ENCODE assay signal across 24 cellular contexts in genomic region chr6:104566411-104566810, GRCh38.
A peak's percentile ranks its signal among the peaks of the same experiment; 100 is the strongest.
DNase-seq lines count a peak whose midpoint lies in the region; ATAC-seq and TF ChIP-seq lines count a peak whose summit lies in the region.
"Had no signal": no experiment of that assay in that cellular context is flagged by ENCODE, and none has a peak within 500 bp of the region (broad histone marks: within the 10 kb centered on the region; RNA-seq: fewer than 3 reads in every experiment).

No MANE protein-coding gene starts in this region.

- H3K4me2 ChIP-seq in mammary epithelial cell (ENCODE audit: insufficient read depth, low read depth, low read length), result no peak overlapping the region

- H3K79me2 ChIP-seq in mammary epithelial cell (ENCODE audit: insufficient read depth, low read length), result no peaks in the 10 kb centered on the region
- H3K79me2 ChIP-seq: parathyroid adenoma had no signal

- dilution Hi-C loops in mammary epithelial cell (cut with HindIII; ENCODE audit: low sequenced_read_pairs), result no loop called here

- ATAC-seq in stimulated activated effector memory CD8-positive, alpha-beta T cell treated with anti-CD3 and anti-CD28 coated beads, Interleukin-12 subunit alpha, Interleukin-12 subunit beta, amount 100 ng/mL, for 72 hours, result no peak
- ATAC-seq: effector memory CD8-positive, alpha-beta T cell; left cardiac atrium; naive thymus-derived CD8-positive, alpha-beta T cell; sciatic nerve had no signal

- no peak overlapping the region for H3K4me3 Mint-ChIP-seq in stimulated activated effector memory CD8-positive, alpha-beta T cell treated with anti-CD3 and anti-CD28 coated beads, Interleukin-12 subunit alpha, Interleukin-12 subunit beta, amount 100 ng/mL, for 72 hours
- H3K4me3 Mint-ChIP-seq: effector memory CD8-positive, alpha-beta T cell; naive thymus-derived CD8-positive, alpha-beta T cell; T-helper 1 cell treated with Interleukin-12 subunit alpha and Interleukin-12 subunit beta and Interleukin-4 antibody, amounts not matched to agents 30 μg/mL and 1 μg/mL, for 36 hours had no signal

- H3K4me1 ChIP-seq in mammary epithelial cell (ENCODE audit: insufficient read depth, low read length), result no peaks in the 10 kb centered on the region
- H3K4me1 ChIP-seq: Caco-2, HAP-1, parathyroid adenoma, testis had no signal

- DNase-seq in EL, result peak; percentile 19
- peak; percentile 81 for DNase-seq in M059J (ENCODE audit: low read depth)
- peak; percentile 72 for DNase-seq in mammary epithelial cell
- peak; percentile 48 for DNase-seq in non-pigmented ciliary epithelial cell (ENCODE audit: low read depth)
- DNase-seq in activated CD4-positive, CD25-positive, alpha-beta regulatory T cell treated with anti-CD3 and anti-CD28 coated beads, Interleukin-2, amount 50 U/mL, for 72 hours, result no peak
- no peak for DNase-seq in stimulated activated CD4-positive, alpha-beta T cell treated with anti-CD3 and anti-CD28 coated beads, Interleukin-4, amount 100 ng/mL, for 24 hours
- no peak for DNase-seq in stimulated activated effector memory CD8-positive, alpha-beta T cell treated with anti-CD3 and anti-CD28 coated beads, Interleukin-12 subunit alpha, Interleukin-12 subunit beta, amount 100 ng/mL, for 72 hours (ENCODE audit: low spot score in 2 of 2)
- DNase-seq: activated CD4-positive, alpha-beta T cell treated with anti-CD3 and anti-CD28 coated beads, Interleukin-2, amount 50 U/mL, for 48 hours; activated gamma-delta T cell; amygdala; Caco-2; effector memory CD8-positive, alpha-beta T cell; glutamatergic neuron; left cardiac atrium; naive thymus-derived CD8-positive, alpha-beta T cell; NCI-H1436; NCI-H2171 treated with DMSO at 0.1 percent for 48 hours; NCI-H748 treated with DMSO at 0.1 percent for 48 hours; SIG-M5; testis had no signal

- CTCF ChIA-PET in mammary epithelial cell (lab: Charles Lee; ENCODE audit: low non-redundant PET), result no interaction called here

- H3K4me1 Mint-ChIP-seq in stimulated activated effector memory CD8-positive, alpha-beta T cell treated with anti-CD3 and anti-CD28 coated beads, Interleukin-12 subunit alpha, Interleukin-12 subunit beta, amount 100 ng/mL, for 72 hours, result no peaks in the 10 kb centered on the region
- H3K4me1 Mint-ChIP-seq: naive thymus-derived CD8-positive, alpha-beta T cell had no signal

- no peak overlapping the region for H3K4me3 ChIP-seq in mammary epithelial cell (replicated peaks in 1 of 3; ENCODE audit: insufficient read depth in 1 of 3, low read depth in 2 of 3, low read length in 3 of 3)
- H3K4me3 ChIP-seq: HAP-1, testis had no signal

- no peak overlapping the region for H3K9ac ChIP-seq in mammary epithelial cell (ENCODE audit: insufficient read depth, low read length)
- H3K9ac ChIP-seq: parathyroid adenoma had no signal

- no peak for TF ChIP-seq CTCF in mammary epithelial cell (conservative IDR thresholded peaks at IDR 0.05 in 1 of 2, IDR thresholded peaks at IDR 0.05 in 1 of 2; ENCODE audit: extremely low read depth in 1 of 2, insufficient read depth in 1 of 2, low read depth in 1 of 2, low read length in 2 of 2)

- H2AFZ ChIP-seq in mammary epithelial cell (ENCODE audit: low read depth, low read length), result no peak overlapping the region
- H2AFZ ChIP-seq: parathyroid adenoma had no signal

- H4K20me1 ChIP-seq in mammary epithelial cell (ENCODE audit: insufficient read depth, low read length), result no peaks in the 10 kb centered on the region

- no peaks in the 10 kb centered on the region for H3K9me3 ChIP-seq in mammary epithelial cell (replicated peaks; ENCODE audit: insufficient read depth, low read length)
- H3K9me3 ChIP-seq: Caco-2, HAP-1, testis had no signal

- in situ Hi-C loops in mammary epithelial cell (cut with MboI; ENCODE audit: low sequenced_read_pairs in 2 of 2), result no loop called here

- intact Hi-C loops in mammary epithelial cell (cut with micrococcal nuclease), result no loop called here

- 73% methylated on average over 3 of the region's 3 CpGs for WGBS in mammary epithelial cell (ENCODE audit: low coverage, missing lambda C conversion rate)

- BruUV-seq in mammary epithelial cell (replicated peaks; lab: Mats Ljungman, UMichigan), result no TSS peak

- no peak overlapping the region for H3K27ac Mint-ChIP-seq in stimulated activated effector memory CD8-positive, alpha-beta T cell treated with anti-CD3 and anti-CD28 coated beads, Interleukin-12 subunit alpha, Interleukin-12 subunit beta, amount 100 ng/mL, for 72 hours
- H3K27ac Mint-ChIP-seq: effector memory CD8-positive, alpha-beta T cell; naive thymus-derived CD8-positive, alpha-beta T cell; T-helper 1 cell treated with Interleukin-12 subunit alpha and Interleukin-12 subunit beta and Interleukin-4 antibody, amounts not matched to agents 30 μg/mL and 1 μg/mL, for 36 hours had no signal

- H3K27me3 ChIP-seq in mammary epithelial cell (ENCODE audit: insufficient read depth, low read length), result no peaks in the 10 kb centered on the region
- H3K27me3 ChIP-seq: testis had no signal

- no peak overlapping the region for H3K27ac ChIP-seq in mammary epithelial cell (ENCODE audit: insufficient read depth, low read depth, low read length)
- H3K27ac ChIP-seq: parathyroid adenoma, testis had no signal

- H3K9me3 Mint-ChIP-seq in stimulated activated effector memory CD8-positive, alpha-beta T cell treated with anti-CD3 and anti-CD28 coated beads, Interleukin-12 subunit alpha, Interleukin-12 subunit beta, amount 100 ng/mL, for 72 hours, result no peaks in the 10 kb centered on the region
- H3K9me3 Mint-ChIP-seq: effector memory CD8-positive, alpha-beta T cell; naive thymus-derived CD8-positive, alpha-beta T cell; T-helper 1 cell treated with Interleukin-12 subunit alpha and Interleukin-12 subunit beta and Interleukin-4 antibody, amounts not matched to agents 30 μg/mL and 1 μg/mL, for 36 hours had no signal

- no peaks in the 10 kb centered on the region for H3K36me3 Mint-ChIP-seq in stimulated activated effector memory CD8-positive, alpha-beta T cell treated with anti-CD3 and anti-CD28 coated beads, Interleukin-12 subunit alpha, Interleukin-12 subunit beta, amount 100 ng/mL, for 72 hours
- H3K36me3 Mint-ChIP-seq: naive thymus-derived CD8-positive, alpha-beta T cell had no signal

- H3K36me3 ChIP-seq in mammary epithelial cell (ENCODE audit: insufficient read depth, low read length), result no peaks in the 10 kb centered on the region
- H3K36me3 ChIP-seq: HAP-1 had no signal

Comparison
In these comparisons a context has a peak if more than half of its experiments do, and no peak if none do; other contexts are left out.
1. DNase-seq: peak in EL (single experiment), M059J (single experiment), mammary epithelial cell (single experiment) and non-pigmented ciliary epithelial cell (single experiment); none in activated CD4-positive, CD25-positive, alpha-beta regulatory T cell treated with anti-CD3 and anti-CD28 coated beads, Interleukin-2, amount 50 U/mL, for 72 hours (single experiment), stimulated activated CD4-positive, alpha-beta T cell treated with anti-CD3 and anti-CD28 coated beads, Interleukin-4, amount 100 ng/mL, for 24 hours (single experiment) and stimulated activated effector memory CD8-positive, alpha-beta T cell treated with anti-CD3 and anti-CD28 coated beads, Interleukin-12 subunit alpha, Interleukin-12 subunit beta, amount 100 ng/mL, for 72 hours (0 of 2).